1 cellular context compared by ENCODE assay signal in genomic region chr1:26066160-26066559, GRCh38.
TF ChIP-seq lines count a peak whose summit lies in the region.

No MANE protein-coding gene starts in this region.

TF ChIP-seq in HepG2, 621 proteins besides CTCF, POLR2A, EP300 and RAD21:
- TF ChIP-seq MATR3 (CRISPR knock-in tag; IDR thresholded peaks at IDR 0.05) (no peak), ZNF792 (CRISPR knock-in tag; IDR thresholded peaks at IDR 0.05) (no peak), ZNF275 (CRISPR knock-in tag; IDR thresholded peaks at IDR 0.05; ENCODE audit: borderline replicate concordance) (no peak), EHMT2 (IDR thresholded peaks at IDR 0.05; ENCODE audit: borderline replicate concordance, low read depth, low read length) (no peak), KAT8 (CRISPR knock-in tag; IDR thresholded peaks at IDR 0.05) (no peak), HNF4A (CRISPR knock-in tag; IDR thresholded peaks at IDR 0.05) (peak; percentile 23; the same call in 1 of the 2 replicates), THAP11 (CRISPR knock-in tag; IDR thresholded peaks at IDR 0.05) (no peak), KDM4B (CRISPR knock-in tag; IDR thresholded peaks at IDR 0.05) (no peak), NCOA2 (CRISPR knock-in tag; IDR thresholded peaks at IDR 0.05) (no peak), ATF3 (CRISPR knock-in tag; IDR thresholded peaks at IDR 0.05) (no peak), ZNF331 (CRISPR knock-in tag; IDR thresholded peaks at IDR 0.05) (no peak), ZNF407 (CRISPR knock-in tag; IDR thresholded peaks at IDR 0.05; ENCODE audit: not compliant biosample characterization) (no peak), NR2F6 (IDR thresholded peaks at IDR 0.05) (peak; percentile 44; the same call in 1 of the 2 replicates), NR2F6 (CRISPR knock-in tag; IDR thresholded peaks at IDR 0.05) (peak; percentile 77), ZNF687 (CRISPR knock-in tag; IDR thresholded peaks at IDR 0.05) (peak; percentile 44; the same call in 1 of the 2 replicates), RNF2 (conservative IDR thresholded peaks at IDR 0.05; ENCODE audit: low read depth) (no peak), ZFP62 (CRISPR knock-in tag; IDR thresholded peaks at IDR 0.05) (no peak), ZNF263 (CRISPR knock-in tag; IDR thresholded peaks at IDR 0.05) (peak; percentile 82), TEAD2 (CRISPR knock-in tag; IDR thresholded peaks at IDR 0.05) (no peak), DR1 (CRISPR knock-in tag; IDR thresholded peaks at IDR 0.05) (no peak)
TF ChIP-seq in HepG2: peak in this region for 4.
